ENCODE assay signal across 21 cellular contexts in genomic region chr22:46477967-46478635, GRCh38.
"Had no signal": no experiment of that assay in that cellular context is flagged by ENCODE, and none has a peak within 500 bp of the region (broad histone marks: within the 10 kb centered on the region; RNA-seq: fewer than 3 reads in every experiment).

No MANE protein-coding gene starts in this region.

- ATAC-seq: activated T-cell treated with anti-CD3 and anti-CD28 coated beads, Interleukin-2, amount 50 U/mL, for 4 hours; PC-3; T-helper 17 cell had no signal

- H3K27ac ChIP-seq: brain microvascular endothelial cell had no signal

- H3K27me3 ChIP-seq: brain microvascular endothelial cell had no signal

- H3K36me3 ChIP-seq: brain microvascular endothelial cell had no signal

- DNase-seq: activated B cell treated with CpG ODN at 0.5 μM for 24 hours; activated CD4-positive, alpha-beta T cell treated with anti-CD3 and anti-CD28 coated beads for 1 hour; activated CD4-positive, alpha-beta T cell treated with anti-CD3 and anti-CD28 coated beads, Interleukin-2, amount 10 ng/mL, durations not matched to agents 24 days and 14 days; activated CD4-positive, alpha-beta T cell treated with anti-CD3 and anti-CD28 coated beads, Interleukin-2, amount 50 U/mL, for 48 hours; activated CD8-positive, alpha-beta memory T cell treated with anti-CD3 and anti-CD28 coated beads for 24 hours; activated gamma-delta T cell treated with Interleukin-2 at 50 U/mL for 16 hours; activated naive CD4-positive, alpha-beta T cell treated with anti-CD3 and anti-CD28 coated beads, Interleukin-2, amount 10 ng/mL, durations not matched to agents 7 days and 5 days; activated naive CD8-positive, alpha-beta T cell treated with anti-CD3 and anti-CD28 coated beads for 36 hours; activated T-cell treated with anti-CD3 and anti-CD28 coated beads, Interleukin-2, amount 50 U/mL, for 4 hours; brain microvascular endothelial cell; KG1; MM.1S; NCI-H1930; NCI-H2171; NCI-H2227 treated with DMSO at 0.1 percent for 48 hours; NCI-H510A; NCI-H526 treated with DMSO at 0.1 percent for 48 hours; PC-3; SIG-M5; T-helper 17 cell; T-helper 9 cell had no signal
